In genomic region chr19:10194500-10195198, GRCh38 we compare ENCODE assay signal across 8 cellular contexts.
DNase-seq lines count a peak whose midpoint lies in the region; ATAC-seq and TF ChIP-seq lines count a peak whose summit lies in the region.

Gene DNMT1 (minus strand): TSS chr19:10194953. CDS start chr19:10194899, 54 bp downstream.

- peak within 1 kb of the TSS; percentile 91 for H3K4me3 Mint-ChIP-seq in central memory CD8-positive, alpha-beta T cell

- peak; percentile 83 for ATAC-seq in HG03280 (IDR thresholded peaks at IDR 0.05; ENCODE audit: unreplicated experiment)
- peak; percentile 95 to 97 for ATAC-seq in activated CD4-positive, CD25-positive, alpha-beta regulatory T cell treated with anti-CD3 and anti-CD28 coated beads, Interleukin-2, amount 50 U/mL, for 24 hours
- ATAC-seq in central memory CD8-positive, alpha-beta T cell (replicated peaks; ENCODE audit: extremely low read depth, poor library complexity, severe bottlenecking): peak; percentile 95

- in situ Hi-C loops in GM18951 (cut with MboI; ENCODE audit: low sequenced_read_pairs, unreplicated experiment): no loop called here

- H3K27ac Mint-ChIP-seq in central memory CD8-positive, alpha-beta T cell (ENCODE audit: low read depth): peak within 1 kb of the TSS; percentile 82

- H3K27me3 Mint-ChIP-seq in central memory CD8-positive, alpha-beta T cell: no peaks in the 10 kb centered on the region

- DNase-seq in AG08396 (ENCODE audit: low spot score): peak; percentile 100
- peak; percentile 96 for DNase-seq in NCI-H446 treated with DMSO at 0.1 percent for 48 hours (lab: John Stamatoyannopoulos, UW)
- DNase-seq in central memory CD8-positive, alpha-beta T cell (ENCODE audit: low spot score in 2 of 2): peak; percentile 90 to 93
- peak; percentile 98 for DNase-seq in islet precursor cell
- peak; percentile 98 for DNase-seq in stimulated activated CD4-positive, alpha-beta T cell treated with anti-CD3 and anti-CD28 coated beads, Interleukin-12 subunit alpha, Interleukin-12 subunit beta, amount 100 ng/mL, for 4 hours

- peaks cover 34% of the 10 kb centered on the region for H3K4me1 Mint-ChIP-seq in central memory CD8-positive, alpha-beta T cell

- H3K9me3 Mint-ChIP-seq in central memory CD8-positive, alpha-beta T cell: no peaks in the 10 kb centered on the region

- peak; percentile 99 for TF ChIP-seq POLR2A in GM18951 (IDR thresholded peaks at IDR 0.05; ENCODE audit: extremely low read depth, insufficient read depth, insufficient read length)

- peaks cover 27% of the 10 kb centered on the region for H3K36me3 Mint-ChIP-seq in central memory CD8-positive, alpha-beta T cell (ENCODE audit: insufficient read depth)

Comparison
In these comparisons a context has a peak if more than half of its experiments do, and no peak if none do; other contexts are left out.
1. Peak in every context shown above with its lines: DNase-seq and ATAC-seq.